Comparison of ENCODE assay signal across 16 cellular contexts in genomic region chr9:87395804-87396458, GRCh38.
DNase-seq lines count a peak whose midpoint lies in the region; ATAC-seq, FAIRE-seq and TF ChIP-seq lines count a peak whose summit lies in the region.
"Had no signal": no experiment of that assay in that cellular context is flagged by ENCODE, and none has a peak within 500 bp of the region (broad histone marks: within the 10 kb centered on the region; RNA-seq: fewer than 3 reads in every experiment).

No MANE protein-coding gene starts in this region.

- H4K20me1 ChIP-seq in H1 (replicated peaks in 1 of 2; ENCODE audit: control insufficient read depth in 1 of 2, insufficient read depth in 2 of 2, low read length in 2 of 2): no peaks in the 10 kb centered on the region
- H4K20me1 ChIP-seq in PC-3 (ENCODE audit: low read length): no peaks in the 10 kb centered on the region

- DNase-seq in COLO668 (lab: John Stamatoyannopoulos, UW; ENCODE audit: unreplicated experiment) (peak; percentile 68), NCI-H1417 treated with DMSO at 0.1 percent for 48 hours (lab: John Stamatoyannopoulos, UW) (peak; percentile 56), H1 (ENCODE audit: low read depth in 1 of 2, low spot score in 2 of 2) (no peak), mesothelial cell of epicardium (ENCODE audit: low spot score in 2 of 2, unreplicated experiment in 2 of 2) (no peak), nephron progenitor cell (no peak), left ventricle myocardium inferior (no peak), PC-3 (no peak)
- DNase-seq in activated CD8-positive, alpha-beta memory T cell treated with anti-CD3 and anti-CD28 coated beads, Interleukin-2, amount 50 U/mL, for 4 hours: no peak
- DNase-seq: activated CD4-positive, alpha-beta memory T cell treated with anti-CD3 and anti-CD28 coated beads for 36 hours; HCEC 1CT; stimulated activated naive B cell treated with anti-CD40 and anti-IgM and Interleukin-4, amounts not matched to agents 10 μg/mL and 1 μg/mL and 100 μg/mL, for 72 hours had no signal

- no peak for TF ChIP-seq POLR2A in H1 (IDR thresholded peaks at IDR 0.05; ENCODE audit: control extremely low read depth in 1 of 2, low read depth in 2 of 2, low read length in 2 of 2)

- H3K4me2 ChIP-seq in H1 (ENCODE audit: insufficient read depth in 1 of 2, low read depth in 2 of 2, low read length in 2 of 2): no peak overlapping the region
- no peak overlapping the region for H3K4me2 ChIP-seq in PC-3 (ENCODE audit: low read length)
- H3K4me2 ChIP-seq: KMS-11 had no signal

- H2BK120ac ChIP-seq in H1 (replicated peaks; ENCODE audit: low read depth, low read length): peak overlapping the region; percentile 36

- no peaks in the 10 kb centered on the region for H3K9me2 ChIP-seq in PC-3 (replicated peaks; ENCODE audit: low read length)

- H3K27ac Mint-ChIP-seq in mesothelial cell of epicardium: peak overlapping the region; percentile 27
- H3K27ac Mint-ChIP-seq in nephron progenitor cell: no peak overlapping the region
- H3K27ac Mint-ChIP-seq: activated CD4-positive, alpha-beta memory T cell treated with anti-CD3 and anti-CD28 coated beads for 36 hours; stimulated activated naive B cell treated with anti-CD40 and anti-IgM and Interleukin-4, amounts not matched to agents 10 μg/mL and 1 μg/mL and 100 μg/mL, for 72 hours had no signal

- peak overlapping the region; percentile 54; the same call in 1 of the 2 replicates for H2BK5ac ChIP-seq in H1 (ENCODE audit: low read depth, low read length)

- no peaks in the 10 kb centered on the region for H3K9me3 ChIP-seq in H1 (ENCODE audit: insufficient read depth in 2 of 2, low read depth in 1 of 2, low read length in 1 of 2)
- H3K9me3 ChIP-seq in left ventricle myocardium inferior (replicated peaks): peaks cover 12% of the 10 kb centered on the region
- H3K9me3 ChIP-seq in PC-3 (ENCODE audit: low read length): no peaks in the 10 kb centered on the region

- H4K91ac ChIP-seq in H1 (replicated peaks; ENCODE audit: insufficient read length, low read length): peak overlapping the region; percentile 71

- H3K23ac ChIP-seq in H1 (ENCODE audit: insufficient read length): no peak overlapping the region

- H3K27me3 Mint-ChIP-seq in mesothelial cell of epicardium (ENCODE audit: low read depth) (peaks cover 8% of the 10 kb centered on the region), nephron progenitor cell (ENCODE audit: low read depth, poor library complexity) (peaks cover 3% of the 10 kb centered on the region)

- H3K4me1 Mint-ChIP-seq in mesothelial cell of epicardium (peaks cover 23% of the 10 kb centered on the region), nephron progenitor cell (peaks cover 16% of the 10 kb centered on the region)
- H3K4me1 Mint-ChIP-seq: stimulated activated naive B cell treated with anti-CD40 and anti-IgM and Interleukin-4, amounts not matched to agents 10 μg/mL and 1 μg/mL and 100 μg/mL, for 72 hours had no signal

- H3K9ac ChIP-seq in H1 (replicated peaks in 1 of 4; ENCODE audit: extremely low read depth in 1 of 4, low read depth in 3 of 4, low read length in 3 of 4) (no peak overlapping the region), PC-3 (ENCODE audit: low read length) (no peak overlapping the region)
- H3K9ac ChIP-seq: KMS-11 had no signal

- H3K18ac ChIP-seq in H1 (ENCODE audit: extremely low read depth, low read length): peak overlapping the region; percentile 62

- H2AFZ ChIP-seq in H1 (ENCODE audit: low read length) (no peak overlapping the region), PC-3 (ENCODE audit: low read length) (no peak overlapping the region)

- no peak overlapping the region for H4K8ac ChIP-seq in H1 (ENCODE audit: extremely low read depth, insufficient read depth, low read length)

- H3K27me3 ChIP-seq in H1 (replicated peaks in 1 of 4; ENCODE audit: control insufficient read depth in 3 of 4, extremely low read depth in 1 of 4, insufficient read depth in 3 of 4, low read length in 3 of 4) (no peaks in the 10 kb centered on the region), left ventricle myocardium inferior (ENCODE audit: low read depth) (no peaks in the 10 kb centered on the region), PC-3 (ENCODE audit: low read length) (peaks cover 5% of the 10 kb centered on the region; the same call in 1 of the 2 replicates)

- H3F3A ChIP-seq in PC-3 (ENCODE audit: low read length, unreplicated experiment): no peaks in the 10 kb centered on the region

- no peak for FAIRE-seq in H1 (lab: Jason Lieb, UNC)
- FAIRE-seq: colon, D721Med, TTC549 had no signal

- no peak overlapping the region for H3K27ac ChIP-seq in H1 (ENCODE audit: low read depth, low read length)
- no peak overlapping the region for H3K27ac ChIP-seq in left ventricle myocardium inferior (replicated peaks)
- no peak overlapping the region for H3K27ac ChIP-seq in PC-3 (ENCODE audit: low read length)
- H3K27ac ChIP-seq: KMS-11 had no signal

- H3K4me1 ChIP-seq in H1 (replicated peaks in 1 of 4; ENCODE audit: control insufficient read depth in 3 of 4, insufficient read depth in 4 of 4, low read length in 3 of 4): peaks cover 0 to 11% (median 8%) of the 10 kb centered on the region in 4 experiments; a peak in 3 of 7 replicates
- H3K4me1 ChIP-seq in left ventricle myocardium inferior: no peaks in the 10 kb centered on the region
- H3K4me1 ChIP-seq in PC-3 (ENCODE audit: insufficient read depth, low read length): no peaks in the 10 kb centered on the region

- no peak overlapping the region for H3K14ac ChIP-seq in H1 (ENCODE audit: insufficient read length)

- WGBS in H1 (ENCODE audit: extremely low coverage in 1 of 2, insufficient coverage in 1 of 2, insufficient read length in 1 of 2, insufficient replicate concordance in 2 of 2, low coverage in 1 of 2, low lambda C conversion rate in 2 of 2, missing lambda C conversion rate in 1 of 2), 2 experiments: 91% methylated on average over 11 of the region's 11 CpGs; no CpG with 5 or more reads in 1 of the 2 experiments

- H4K5ac ChIP-seq in H1 (ENCODE audit: insufficient read length, low read depth, low read length): no peak overlapping the region

- ATAC-seq in PC-3: no peak
- ATAC-seq: SK-N-SH treated with all-trans-retinoic acid at 6 μM for 48 hours; stimulated activated naive B cell treated with anti-CD40 and anti-IgM and Interleukin-4, amounts not matched to agents 10 μg/mL and 1 μg/mL and 100 μg/mL, for 72 hours had no signal

- no TSS peak for BruUV-seq in PC-3 (replicated peaks; lab: Mats Ljungman, UMichigan)

- H3K79me2 ChIP-seq in H1 (ENCODE audit: control insufficient read depth in 1 of 2, insufficient read depth in 2 of 2, low read length in 2 of 2) (no peaks in the 10 kb centered on the region), PC-3 (ENCODE audit: low read length) (no peaks in the 10 kb centered on the region)

- H3K4me3 Mint-ChIP-seq in mesothelial cell of epicardium (no peak overlapping the region), nephron progenitor cell (no peak overlapping the region)
- H3K4me3 Mint-ChIP-seq: activated CD4-positive, alpha-beta memory T cell treated with anti-CD3 and anti-CD28 coated beads for 36 hours; stimulated activated naive B cell treated with anti-CD40 and anti-IgM and Interleukin-4, amounts not matched to agents 10 μg/mL and 1 μg/mL and 100 μg/mL, for 72 hours had no signal

- H2BK12ac ChIP-seq in H1 (ENCODE audit: low read depth, low read length): peak overlapping the region; percentile 45; the same call in 1 of the 2 replicates

- H3K4ac ChIP-seq in H1 (replicated peaks; ENCODE audit: insufficient read length, low read depth, low read length): peak overlapping the region; percentile 27

- H3K56ac ChIP-seq in H1 (replicated peaks; ENCODE audit: insufficient read length, low read depth, low read length): no peak overlapping the region

- CTCF ChIA-PET in H1 (lab: Charles Lee; ENCODE audit: partially characterized antibody) (interaction anchor here (0.6 to 1.2 kb wide), 4 partner anchors 9 to 58 kb away, joined by 3 read pairs; no protein-coding TSS in a partner anchor), PC-3 (lab: Charles Lee) (no interaction called here)

- no peaks in the 10 kb centered on the region; the same call in 1 of the 2 replicates for H3K79me1 ChIP-seq in H1 (ENCODE audit: low read depth, low read length)

- peak overlapping the region; percentile 15; the same call in 1 of the 2 replicates for H2BK20ac ChIP-seq in H1 (ENCODE audit: low read length)

- no peaks in the 10 kb centered on the region for H3K23me2 ChIP-seq in H1 (ENCODE audit: low read depth, low read length)

- TF ChIP-seq CTCF in H1 (IDR thresholded peaks at IDR 0.05; ENCODE audit: control extremely low read depth in 1 of 3, insufficient read depth in 1 of 3, low read depth in 1 of 3, low read length in 3 of 3): no peak
- no peak for TF ChIP-seq CTCF in mesothelial cell of epicardium (IDR thresholded peaks at IDR 0.05; ENCODE audit: unreplicated experiment)
- no peak for TF ChIP-seq CTCF in nephron progenitor cell (IDR thresholded peaks at IDR 0.05)
- no peak for TF ChIP-seq CTCF in left ventricle myocardium inferior (IDR thresholded peaks at IDR 0.05; ENCODE audit: borderline replicate concordance)
- TF ChIP-seq CTCF in PC-3 (conservative IDR thresholded peaks at IDR 0.05; ENCODE audit: low read depth, low read length): no peak

- peak overlapping the region; percentile 10; the same call in 1 of the 2 replicates for H2AK5ac ChIP-seq in H1 (ENCODE audit: low read depth, low read length)

- H3K4me3 ChIP-seq in H1 (ENCODE audit: extremely low read depth in 1 of 4, insufficient read depth in 2 of 4, low read depth in 3 of 4, low read length in 4 of 4) (no peak overlapping the region), left ventricle myocardium inferior (no peak overlapping the region), PC-3 (ENCODE audit: low read length) (no peak overlapping the region)

- intact Hi-C loops in left ventricle myocardium inferior (cut with micrococcal nuclease) (no loop called here), PC-3 (cut with micrococcal nuclease) (no loop called here)

- no peak for TF ChIP-seq EP300 in H1 (IDR thresholded peaks at IDR 0.05; ENCODE audit: borderline replicate concordance in 1 of 2, low read depth in 2 of 2, low read length in 2 of 2)

- POLR2A ChIA-PET in H1 (lab: Charles Lee; ENCODE audit: partially characterized antibody) (interaction anchor here (0.9 to 1.5 kb wide), 4 partner anchors 9 to 39 kb away, joined by 3 to 4 read pairs (median 3); no protein-coding TSS in a partner anchor), PC-3 (lab: Charles Lee; ENCODE audit: unreplicated experiment) (no interaction called here)

- H3K9me3 Mint-ChIP-seq in mesothelial cell of epicardium (peaks cover 8% of the 10 kb centered on the region), nephron progenitor cell (no peaks in the 10 kb centered on the region)
- H3K9me3 Mint-ChIP-seq: activated CD4-positive, alpha-beta memory T cell treated with anti-CD3 and anti-CD28 coated beads for 36 hours had no signal

- peak overlapping the region; percentile 38 for H2BK15ac ChIP-seq in H1 (ENCODE audit: low read length)

- H3K36me3 Mint-ChIP-seq in mesothelial cell of epicardium: no peaks in the 10 kb centered on the region
- H3K36me3 Mint-ChIP-seq in nephron progenitor cell (ENCODE audit: low read depth): no peaks in the 10 kb centered on the region
- H3K36me3 Mint-ChIP-seq: activated CD4-positive, alpha-beta memory T cell treated with anti-CD3 and anti-CD28 coated beads for 36 hours; stimulated activated naive B cell treated with anti-CD40 and anti-IgM and Interleukin-4, amounts not matched to agents 10 μg/mL and 1 μg/mL and 100 μg/mL, for 72 hours had no signal

- H3K36me3 ChIP-seq in H1 (ENCODE audit: control insufficient read depth in 2 of 4, insufficient read depth in 4 of 4, low read length in 3 of 4): no peaks in the 10 kb centered on the region
- H3K36me3 ChIP-seq in left ventricle myocardium inferior: no peaks in the 10 kb centered on the region
- H3K36me3 ChIP-seq in PC-3 (ENCODE audit: low read depth, low read length): no peaks in the 10 kb centered on the region

- TF ChIP-seq RAD21 in H1 (IDR thresholded peaks at IDR 0.05 in 1 of 2, conservative IDR thresholded peaks at IDR 0.05 in 1 of 2; ENCODE audit: low read depth in 2 of 2, low read length in 2 of 2): no peak

Comparison
In these comparisons a context has a peak if more than half of its experiments do, and no peak if none do; other contexts are left out.
1. DNase-seq: peak in COLO668 (single experiment) and NCI-H1417 treated with DMSO at 0.1 percent for 48 hours (single experiment); none in H1 (0 of 2), mesothelial cell of epicardium (0 of 2), nephron progenitor cell (single experiment), left ventricle myocardium inferior (single experiment), PC-3 (single experiment) and activated CD8-positive, alpha-beta memory T cell treated with anti-CD3 and anti-CD28 coated beads, Interleukin-2, amount 50 U/mL, for 4 hours (single experiment).